Comparison of ENCODE assay signal across 10 cellular contexts in the genomic region with DNA sequence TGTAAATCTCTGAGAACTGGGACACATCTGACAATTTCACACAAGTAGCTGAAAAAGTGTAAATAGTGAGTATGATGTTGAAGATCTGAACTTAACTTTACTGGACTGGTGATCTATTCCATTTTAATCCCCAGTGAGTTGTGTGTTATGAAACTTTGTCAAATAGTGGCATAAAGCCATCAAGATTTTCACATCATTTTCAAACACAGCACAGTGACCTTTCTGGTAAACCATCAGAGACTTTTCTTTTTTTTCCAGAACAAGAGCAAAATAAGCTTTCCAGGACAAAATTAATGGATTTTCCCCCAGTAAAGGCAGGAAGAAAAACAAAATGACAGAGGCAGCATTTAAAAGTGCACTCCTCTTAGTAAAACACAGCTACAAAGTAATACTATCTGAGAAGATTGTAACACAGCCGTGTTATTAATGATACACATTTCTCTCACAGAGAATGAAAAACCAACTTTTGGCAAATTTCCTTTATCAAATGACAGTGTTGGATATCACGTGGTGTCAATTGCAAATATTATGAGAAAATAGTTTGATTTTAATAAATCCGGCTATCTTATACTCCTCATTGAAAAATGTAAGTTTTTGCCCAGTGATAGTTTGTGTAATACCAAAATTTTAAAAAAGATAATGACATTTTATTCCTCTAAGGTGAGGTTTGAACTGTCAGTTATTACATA. TPM values are rescaled to one million over a fixed set of nuclear protein-coding genes. Genes with fewer than 3 reads are reported as not detected.
DNase-seq lines count a peak whose midpoint lies in the region; ATAC-seq and TF ChIP-seq lines count a peak whose summit lies in the region.
"Had no signal": no experiment of that assay in that cellular context is flagged by ENCODE, and none has a peak within 500 bp of the region (broad histone marks: within the 10 kb centered on the region; RNA-seq: fewer than 3 reads in every experiment).

No MANE protein-coding gene starts in this region.

- no peak overlapping the region for H3K4me3 Mint-ChIP-seq in nephron progenitor cell

- 49 to 58% methylated on average over 3 of the region's 3 CpGs for whole genome bisulfite sequencing in upper lobe of left lung, 2 donors

- no peaks in the 10 kb centered on the region for H3K27me3 ChIP-seq in upper lobe of left lung

- H3K27ac ChIP-seq in upper lobe of left lung: peak overlapping the region; percentile 6 to 57 (median 26)

- peaks cover 72% of the 10 kb centered on the region for H3K4me1 Mint-ChIP-seq in nephron progenitor cell

- H3K9me3 ChIP-seq in upper lobe of left lung: no peaks in the 10 kb centered on the region

- peaks cover 25 to 50% (median 40%) of the 10 kb centered on the region in 4 donors for H3K4me1 ChIP-seq in upper lobe of left lung

- H3K27me3 Mint-ChIP-seq in nephron progenitor cell (ENCODE audit: low read depth, poor library complexity): peaks cover 8% of the 10 kb centered on the region

- H3K36me3 ChIP-seq in upper lobe of left lung: no peaks in the 10 kb centered on the region

- peak overlapping the region; percentile 83 for H3K27ac Mint-ChIP-seq in nephron progenitor cell

- TF ChIP-seq POLR2A in upper lobe of left lung (IDR thresholded peaks at IDR 0.05): no peak

- no peaks in the 10 kb centered on the region for H3K36me3 Mint-ChIP-seq in nephron progenitor cell (ENCODE audit: low read depth)

- no peak for TF ChIP-seq EP300 in upper lobe of left lung (IDR thresholded peaks at IDR 0.05)

- peak overlapping the region; percentile 1 for H3K4me3 ChIP-seq in WI38 (ENCODE audit: low read depth, low read length)
- H3K4me3 ChIP-seq in fibroblast of mammary gland (ENCODE audit: control insufficient read depth, low read depth, low read length): no peak overlapping the region
- no peak overlapping the region for H3K4me3 ChIP-seq in upper lobe of left lung

- ATAC-seq in upper lobe of left lung (ENCODE audit: low FRiP score in 2 of 2): peak in 1 of 2 donors; percentile 33
- no peak for ATAC-seq in HG02759 (IDR thresholded peaks at IDR 0.05; ENCODE audit: unreplicated experiment)
- no peak for ATAC-seq in omental fat pad (ENCODE audit: low FRiP score)

- no peak for TF ChIP-seq CTCF in WI38 (IDR thresholded peaks at IDR 0.05; ENCODE audit: low read depth, low read length)
- no peak for TF ChIP-seq CTCF in fibroblast of mammary gland (conservative IDR thresholded peaks at IDR 0.05; ENCODE audit: control insufficient read depth, insufficient read depth, low read depth, low read length)
- no peak for TF ChIP-seq CTCF in nephron progenitor cell (IDR thresholded peaks at IDR 0.05)
- TF ChIP-seq CTCF in upper lobe of left lung (IDR thresholded peaks at IDR 0.05): no peak
- TF ChIP-seq CTCF in omental fat pad (IDR thresholded peaks at IDR 0.05): no peak

- H3K9me3 Mint-ChIP-seq in nephron progenitor cell: no peaks in the 10 kb centered on the region

- peak; percentile 75 for DNase-seq in fibroblast of mammary gland (ENCODE audit: low read depth)
- DNase-seq in nephron progenitor cell: no peak
- DNase-seq in upper lobe of left lung: no peak
- DNase-seq in activated gamma-delta T cell (lab: John Stamatoyannopoulos, UW): no peak
- no peak for DNase-seq in omental fat pad (ENCODE audit: low spot score)
- DNase-seq: activated naive CD4-positive, alpha-beta T cell; effector CD8-positive, alpha-beta T cell had no signal

RNA-seq across cellular contexts. Expression of gene COL1A1, which starts 16.8 kb away (rescaled TPM):
- total RNA-seq in upper lobe of left lung: 100 to 1,000 TPM in 3 of 6 donors, 10 to 100 TPM in 3; 15.4 to 555 (median 117) TPM
- total RNA-seq in omental fat pad: 10 to 100 TPM; 21.2 to 57.9 (median 43.6) TPM

RNA-seq across cellular contexts. Expression of gene SGCA, which starts 52.4 kb away (rescaled TPM):
- total RNA-seq in upper lobe of left lung: 10 to 100 TPM in 5 of 6 donors, 1 to 10 TPM in 1; 1.6 to 19.7 (median 14.1) TPM
- 1 to 10 TPM in 3 of 4 donors, not detected in 1; 1.1 to 4.9 (median 2.6) TPM for total RNA-seq in omental fat pad
- total RNA-seq: NCI-H460 had no signal

RNA-seq across cellular contexts. Expression of gene TMEM92, which starts 56.1 kb away (rescaled TPM):
- total RNA-seq in upper lobe of left lung (10 to 100 TPM in 1 of 6 donors, 1 to 10 TPM in 5; 1.3 to 15.7 (median 3.8) TPM), omental fat pad (under 1 TPM in 1 of 4 donors, not detected in 3; 0.93 TPM)
